ENCODE assay signal across 27 cellular contexts in the genomic region with DNA sequence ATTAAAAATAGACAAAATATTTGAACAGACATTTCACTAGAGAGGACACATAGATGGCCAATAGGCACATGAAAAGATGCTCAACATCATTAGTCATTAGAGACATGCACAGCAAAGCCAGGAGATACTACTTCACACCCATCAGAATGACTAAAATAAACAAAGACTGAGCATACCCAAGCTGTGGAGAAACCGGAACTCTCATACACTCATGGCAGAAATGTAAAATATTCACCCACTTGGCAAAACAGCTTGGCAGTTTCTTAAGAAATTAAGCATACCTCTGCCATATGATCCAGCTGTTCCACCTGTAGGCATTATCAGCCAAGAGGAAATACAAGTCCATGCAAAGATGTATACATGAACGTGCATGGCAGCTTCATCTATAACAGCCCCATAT.
DNase-seq lines count a peak whose midpoint lies in the region; FAIRE-seq and TF ChIP-seq lines count a peak whose summit lies in the region.
"Had no signal": no experiment of that assay in that cellular context is flagged by ENCODE, and none has a peak within 500 bp of the region (broad histone marks: within the 10 kb centered on the region; RNA-seq: fewer than 3 reads in every experiment).

No MANE protein-coding gene starts in this region.

- H3K9me3 ChIP-seq in small intestine (ENCODE audit: control insufficient read depth, low read depth) = no peaks in the 10 kb centered on the region
- no peaks in the 10 kb centered on the region for H3K9me3 ChIP-seq in PC-9 (ENCODE audit: insufficient read depth, low read depth)
- H3K9me3 ChIP-seq: body of pancreas, left lung, testis had no signal

- FAIRE-seq in RCC 7860 (lab: Jason Lieb, UNC) (no peak), small intestine (lab: Jason Lieb, UNC) (no peak)
- FAIRE-seq: D721Med had no signal

- no peaks in the 10 kb centered on the region for H4K20me1 ChIP-seq in PC-9 (ENCODE audit: insufficient read depth)

- H3K4me3 ChIP-seq in epithelial cell of esophagus (ENCODE audit: low read length) (no peak overlapping the region), small intestine (ENCODE audit: low read depth in 1 of 2, low read length in 2 of 2) (no peak overlapping the region), PC-9 (no peak overlapping the region)
- H3K4me3 ChIP-seq: body of pancreas, left lung, testis had no signal

- H3K36me3 ChIP-seq in small intestine (ENCODE audit: control insufficient read depth in 2 of 2, insufficient read depth in 2 of 2, low read length in 2 of 2) (no peaks in the 10 kb centered on the region), PC-9 (ENCODE audit: low read depth) (no peaks in the 10 kb centered on the region)
- H3K36me3 ChIP-seq: left lung had no signal

- no peak overlapping the region for H3K27ac ChIP-seq in small intestine (ENCODE audit: low read depth in 1 of 2, low read length in 1 of 2)
- no peak overlapping the region for H3K27ac ChIP-seq in PC-9
- H3K27ac ChIP-seq: body of pancreas, left lung, testis, VCaP had no signal

- no peak for TF ChIP-seq CTCF in epithelial cell of esophagus (IDR thresholded peaks at IDR 0.05; ENCODE audit: insufficient read depth, low read depth, low read length, missing control alignments)
- no peak for TF ChIP-seq CTCF in PC-9 (conservative IDR thresholded peaks at IDR 0.05)

- no peaks in the 10 kb centered on the region for H3K27me3 ChIP-seq in small intestine (ENCODE audit: control insufficient read depth in 2 of 2, insufficient read depth in 2 of 2, low read length in 2 of 2)
- H3K27me3 ChIP-seq in PC-9 (ENCODE audit: insufficient read depth, low read depth) = peaks cover 5% of the 10 kb centered on the region; the same call in 1 of the 2 replicates
- H3K27me3 ChIP-seq: body of pancreas, left lung, testis had no signal

- WGBS in small intestine, 3 donors = 68 to 74% (median 72%) methylated on average over 2 of the region's 2 CpGs

- no peak overlapping the region for H3K4me2 ChIP-seq in PC-9

- H3K4me1 ChIP-seq in small intestine (ENCODE audit: control insufficient read depth in 2 of 2, insufficient read depth in 1 of 2, low read depth in 1 of 2, low read length in 1 of 2) (no peaks in the 10 kb centered on the region), PC-9 (replicated peaks; ENCODE audit: insufficient read depth) (no peaks in the 10 kb centered on the region)
- H3K4me1 ChIP-seq: body of pancreas, left lung, testis had no signal

- no peak overlapping the region for H2AFZ ChIP-seq in PC-9

- no TSS peak for BruUV-seq in PC-9 (replicated peaks; lab: Mats Ljungman, UMichigan)

- DNase-seq in ELR (ENCODE audit: low read depth) (peak; percentile 71), RCC 7860 (ENCODE audit: low spot score) (peak; percentile 8), epithelial cell of esophagus (ENCODE audit: low read depth) (peak; percentile 94), kidney tubule cell (ENCODE audit: low spot score) (peak; percentile 29), T-helper 2 cell (no peak), small intestine (no peak), SHP77 treated with DMSO at 0.1 percent for 48 hours (lab: John Stamatoyannopoulos, UW) (no peak), PC-9 (no peak)
- DNase-seq: activated CD4-positive, alpha-beta T cell treated with anti-CD3 and anti-CD28 coated beads for 48 hours; activated gamma-delta T cell; activated naive CD8-positive, alpha-beta T cell treated with anti-CD3 and anti-CD28 coated beads, Interleukin-2, amount 50 U/mL, for 24 hours; activated T-cell treated with anti-CD3 and anti-CD28 coated beads, Interleukin-2, amount 50 U/mL, for 24 hours; body of pancreas; CD4-positive, CD25-positive, alpha-beta regulatory T cell; effector CD4-positive, alpha-beta T cell; erythroblast; GOT3; hippocampal formation; left lung; naive B cell; NCI-H1105; NCI-H2029; NCI-H526 treated with DMSO at 0.1 percent for 48 hours; stimulated activated naive CD8-positive, alpha-beta T cell treated with anti-CD3 and anti-CD28 coated beads, Interleukin-15, Interleukin-2, amounts not matched to agents 100 U/mL and 50 U/mL, for 24 hours; testis had no signal

- H3F3A ChIP-seq in PC-9 (ENCODE audit: insufficient read depth, low read depth) = no peaks in the 10 kb centered on the region

- H3K79me2 ChIP-seq in PC-9 (ENCODE audit: low read depth) = no peaks in the 10 kb centered on the region

- POLR2A ChIA-PET in PC-9 (lab: Charles Lee; ENCODE audit: unreplicated experiment) = no interaction called here

- CTCF ChIA-PET in PC-9 (lab: Charles Lee) = no interaction called here

- H3K9me2 ChIP-seq in PC-9 (ENCODE audit: insufficient read depth) = no peaks in the 10 kb centered on the region

- intact Hi-C loops in PC-9 (cut with micrococcal nuclease; ENCODE audit: unreplicated experiment) = no loop called here

Comparison
In these comparisons a context has a peak if more than half of its experiments do, and no peak if none do; other contexts are left out.
1. DNase-seq: peak in ELR (single experiment), RCC 7860 (single experiment), epithelial cell of esophagus (single experiment) and kidney tubule cell (single experiment); none in T-helper 2 cell (0 of 5), small intestine (single experiment), SHP77 treated with DMSO at 0.1 percent for 48 hours (single experiment) and PC-9 (0 of 2).